In the genomic region with DNA sequence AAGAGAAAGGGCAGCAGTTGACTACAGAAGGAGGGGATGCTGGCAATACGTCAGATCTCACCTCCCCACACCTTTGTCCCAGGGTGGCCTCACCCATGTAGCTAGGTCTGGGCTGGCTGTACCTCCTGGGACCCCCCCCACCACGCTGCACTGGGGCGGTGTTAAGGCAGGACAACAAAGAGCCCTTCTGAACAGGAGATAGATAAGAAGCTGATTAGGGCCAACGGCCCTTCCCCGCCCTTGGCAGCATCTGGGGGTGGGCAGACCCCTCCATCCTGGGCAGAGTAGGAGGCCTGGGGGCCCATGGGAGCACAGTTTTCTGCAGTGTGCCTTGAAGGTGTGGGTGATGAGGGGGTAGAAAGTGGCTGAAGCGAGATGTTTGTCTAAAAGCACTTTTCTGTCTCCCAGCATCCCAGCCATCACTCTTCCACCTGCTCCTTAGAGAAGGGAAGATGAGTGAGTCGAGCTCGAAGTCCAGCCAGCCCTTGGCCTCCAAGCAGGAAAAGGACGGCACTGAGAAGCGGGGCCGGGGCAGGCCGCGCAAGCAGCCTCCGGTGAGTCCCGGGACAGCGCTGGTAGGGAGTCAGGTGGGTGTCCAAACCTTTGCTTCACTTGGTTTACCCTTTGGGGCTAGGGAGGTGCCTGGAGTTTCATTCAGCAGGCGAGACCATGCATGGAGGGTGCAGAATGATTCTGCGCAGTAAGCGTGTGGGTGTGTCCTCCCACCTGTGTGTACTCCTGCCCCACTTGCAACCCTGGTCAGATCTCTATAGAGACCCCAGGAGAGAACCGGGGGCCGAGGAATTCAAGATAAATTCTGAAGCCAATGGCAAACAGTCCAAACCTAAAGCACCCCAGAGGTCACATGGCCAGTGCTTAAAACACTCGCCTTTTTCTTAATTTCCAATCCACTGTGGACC, we compare ENCODE assay signal across 9 cellular contexts. TPM values are rescaled to one million over a fixed set of nuclear protein-coding genes. Genes with fewer than 3 reads are reported as not detected.
DNase-seq lines count a peak whose midpoint lies in the region; ATAC-seq, FAIRE-seq and TF ChIP-seq lines count a peak whose summit lies in the region.
"Had no signal": no experiment of that assay in that cellular context is flagged by ENCODE, and none has a peak within 500 bp of the region (broad histone marks: within the 10 kb centered on the region; RNA-seq: fewer than 3 reads in every experiment).

No MANE protein-coding gene starts in this region.

- no peak overlapping the region for H3K9ac ChIP-seq in kidney (ENCODE audit: low read length in 2 of 2)

- peaks cover 7% of the 10 kb centered on the region; the same call in 2 of the 3 replicates for H3K9me3 Mint-ChIP-seq in GM23338
- no peaks in the 10 kb centered on the region for H3K9me3 Mint-ChIP-seq in activated T-helper 1 cell treated with anti-CD3 and anti-CD28 coated beads, Interleukin-12 subunit alpha, Interleukin-12 subunit beta, Interleukin-2, Interleukin-4 antibody, amounts not matched to agents 30 ng/mL and 10 ng/mL and 1 ng/mL, durations not matched to agents 14 hours and 24 hours and 36 hours

- peaks cover 63% of the 10 kb centered on the region for H3K4me1 Mint-ChIP-seq in GM23338
- peaks cover 73% of the 10 kb centered on the region for H3K4me1 Mint-ChIP-seq in activated T-helper 1 cell treated with anti-CD3 and anti-CD28 coated beads, Interleukin-12 subunit alpha, Interleukin-12 subunit beta, Interleukin-2, Interleukin-4 antibody, amounts not matched to agents 30 ng/mL and 10 ng/mL and 1 ng/mL, durations not matched to agents 14 hours and 24 hours and 36 hours (ENCODE audit: low read depth)

- peaks cover 73% of the 10 kb centered on the region for H3F3A ChIP-seq in GM23338 (replicated peaks; ENCODE audit: low read depth)

- H3K27me3 ChIP-seq in AG04450 (ENCODE audit: control insufficient read depth, insufficient read depth, low read length) (no peaks in the 10 kb centered on the region), GM23338 (ENCODE audit: insufficient read depth) (no peaks in the 10 kb centered on the region)

- peaks cover 71% of the 10 kb centered on the region for H3K79me2 ChIP-seq in GM23338 (replicated peaks; ENCODE audit: insufficient read depth)

- TF ChIP-seq CTCF in AG04450 (IDR thresholded peaks at IDR 0.05; ENCODE audit: low read depth, low read length) = no peak
- TF ChIP-seq CTCF in GM23338 (conservative IDR thresholded peaks at IDR 0.05; ENCODE audit: low read depth in 2 of 2) = no peak
- TF ChIP-seq CTCF in kidney (IDR thresholded peaks at IDR 0.05; ENCODE audit: borderline replicate concordance, extremely low read depth, insufficient read depth) = no peak

- H3K4me1 ChIP-seq in GM23338 (ENCODE audit: insufficient read depth) (peaks cover 55% of the 10 kb centered on the region), kidney (ENCODE audit: control insufficient read depth in 1 of 2, insufficient read depth in 1 of 2, low read depth in 1 of 2, low read length in 2 of 2) (peaks cover 2 to 7% of the 10 kb centered on the region in 2 donors)

- no peaks in the 10 kb centered on the region for H3K9me2 ChIP-seq in GM23338 (ENCODE audit: insufficient read depth)

- intact Hi-C loops in activated T-helper 1 cell treated with anti-CD3 and anti-CD28 coated beads, Interleukin-12 subunit alpha, Interleukin-12 subunit beta, Interleukin-2, Interleukin-4 antibody, amounts not matched to agents 30 ng/mL and 10 ng/mL and 1 ng/mL, durations not matched to agents 14 hours and 24 hours and 36 hours (cut with micrococcal nuclease) = no loop called here
- intact Hi-C loops in kidney (cut with DNase I) = loop anchor here (10.0 kb wide), 1 partner anchor 174 kb away; no protein-coding TSS in a partner anchor

- H3K4me3 Mint-ChIP-seq in GM23338 = peak overlapping the region; percentile 98
- H3K4me3 Mint-ChIP-seq in activated T-helper 1 cell treated with anti-CD3 and anti-CD28 coated beads, Interleukin-12 subunit alpha, Interleukin-12 subunit beta, Interleukin-2, Interleukin-4 antibody, amounts not matched to agents 30 ng/mL and 10 ng/mL and 1 ng/mL, durations not matched to agents 14 hours and 24 hours and 36 hours = peak overlapping the region; percentile 83

- POLR2A ChIA-PET in AG04450 (lab: Yijun Ruan, JAX) = no interaction called here

- H3K36me3 Mint-ChIP-seq in GM23338 (ENCODE audit: low read depth) = peaks cover 75% of the 10 kb centered on the region
- H3K36me3 Mint-ChIP-seq in activated T-helper 1 cell treated with anti-CD3 and anti-CD28 coated beads, Interleukin-12 subunit alpha, Interleukin-12 subunit beta, Interleukin-2, Interleukin-4 antibody, amounts not matched to agents 30 ng/mL and 10 ng/mL and 1 ng/mL, durations not matched to agents 14 hours and 24 hours and 36 hours (ENCODE audit: low read depth) = peaks cover 55% of the 10 kb centered on the region

- ATAC-seq in GM23338 = no peak
- no peak for ATAC-seq in HG02970 (IDR thresholded peaks at IDR 0.05; ENCODE audit: low FRiP score, unreplicated experiment)
- ATAC-seq in GM21619 (IDR thresholded peaks at IDR 0.05; ENCODE audit: unreplicated experiment) = no peak
- ATAC-seq in HG03354 (IDR thresholded peaks at IDR 0.05; ENCODE audit: poor library complexity, severe bottlenecking, unreplicated experiment) = no peak

- peak overlapping the region; percentile 92 for H3K4me2 ChIP-seq in GM23338

- no peak for FAIRE-seq in kidney (lab: Jason Lieb, UNC)

- H3K36me3 ChIP-seq in GM23338 (ENCODE audit: insufficient read depth) = peaks cover 49% of the 10 kb centered on the region
- no peaks in the 10 kb centered on the region for H3K36me3 ChIP-seq in kidney (ENCODE audit: control insufficient read depth in 1 of 2, insufficient read depth in 2 of 2, low read length in 2 of 2)

- DNase-seq in AG04450 (ENCODE audit: low read depth, low spot score) (no peak), GM23338 (ENCODE audit: low spot score) (no peak), kidney (peak; percentile 45), kidney tubule cell (ENCODE audit: low spot score) (no peak)
- no peak for DNase-seq in activated T-helper 1 cell treated with anti-CD3 and anti-CD28 coated beads, Interleukin-12 subunit alpha, Interleukin-12 subunit beta, Interleukin-2, Interleukin-4 antibody, amounts not matched to agents 30 ng/mL and 10 ng/mL and 1 ng/mL, durations not matched to agents 14 hours and 24 hours and 36 hours (ENCODE audit: low spot score)
- DNase-seq: NCI-H2171 had no signal

- peaks cover 59% of the 10 kb centered on the region for H4K20me1 ChIP-seq in GM23338 (replicated peaks; ENCODE audit: insufficient read depth)

- peak overlapping the region; percentile 93 for H3K27ac Mint-ChIP-seq in GM23338
- peak overlapping the region; percentile 36 for H3K27ac Mint-ChIP-seq in activated T-helper 1 cell treated with anti-CD3 and anti-CD28 coated beads, Interleukin-12 subunit alpha, Interleukin-12 subunit beta, Interleukin-2, Interleukin-4 antibody, amounts not matched to agents 30 ng/mL and 10 ng/mL and 1 ng/mL, durations not matched to agents 14 hours and 24 hours and 36 hours

- no peak overlapping the region for H2AFZ ChIP-seq in GM23338

- H3K9me3 ChIP-seq in AG04450 (ENCODE audit: control insufficient read depth, insufficient read depth, low read length) = no peaks in the 10 kb centered on the region; the same call in 1 of the 2 replicates
- H3K9me3 ChIP-seq in kidney (ENCODE audit: control insufficient read depth in 1 of 2, low read length in 2 of 2) = no peaks in the 10 kb centered on the region

- H3K27me3 Mint-ChIP-seq in GM23338 (ENCODE audit: insufficient read depth, low read depth, poor library complexity) = peaks cover 63% of the 10 kb centered on the region
- no peaks in the 10 kb centered on the region for H3K27me3 Mint-ChIP-seq in activated T-helper 1 cell treated with anti-CD3 and anti-CD28 coated beads, Interleukin-12 subunit alpha, Interleukin-12 subunit beta, Interleukin-2, Interleukin-4 antibody, amounts not matched to agents 30 ng/mL and 10 ng/mL and 1 ng/mL, durations not matched to agents 14 hours and 24 hours and 36 hours (ENCODE audit: insufficient read depth)

- H3K27ac ChIP-seq in AG04450 (ENCODE audit: low read depth, low read length) (peak overlapping the region; percentile 39), GM23338 (ENCODE audit: low read depth) (peak overlapping the region; percentile 97), kidney (ENCODE audit: low read depth in 2 of 2, low read length in 2 of 2) (no peak overlapping the region)

- CTCF ChIA-PET in AG04450 (lab: Charles Lee) = interaction anchor here (0.9 kb wide), 1 partner anchor 9 kb away, joined by 3 read pairs; the partner anchor contains the start of gene SMIM29

- H3K4me3 ChIP-seq in AG04450 (ENCODE audit: low read depth, low read length) (peak overlapping the region; percentile 73; the same call in 1 of the 2 replicates), GM23338 (peak overlapping the region; percentile 73), kidney (ENCODE audit: low read length in 2 of 2) (no peak overlapping the region)

RNA-seq across cellular contexts. Expression of gene HMGA1, which starts 3.9 kb away (rescaled TPM):
- polyA plus RNA-seq in AG04450 (2011; rRNA removed) = 142 and 197 TPM in 2 replicates
- 127 and 146 TPM in 2 replicates for polyA minus RNA-seq in AG04450 (2011; rRNA and poly(A)+ RNA removed)
- total RNA-seq in GM23338 (2014; rRNA removed; shearing (Covaris generic)) = 1,700 and 2,052 TPM in 2 replicates
- polyA plus RNA-seq in GM23338 (2016; fragmentation: Nextera tagmentation; extraction: Ambion mirVana) = 1,386 and 1,411 TPM in 2 replicates
- 415 and 438 TPM in 2 replicates for total RNA-seq in activated T-helper 1 cell treated with anti-CD3 and anti-CD28 coated beads, Interleukin-12 subunit alpha, Interleukin-12 subunit beta, Interleukin-2, Interleukin-4 antibody, amounts not matched to agents 30 ng/mL and 10 ng/mL and 1 ng/mL, durations not matched to agents 14 hours and 24 hours and 36 hours
- total RNA-seq in kidney = 46.5 TPM
- 27.1 TPM for polyA plus RNA-seq in kidney (ENCODE audit: insufficient read depth, low read depth, low replicate concordance)

RNA-seq across cellular contexts. Expression of gene SMIM29, which starts 8.2 kb away (rescaled TPM):
- polyA plus RNA-seq in AG04450 (2011; rRNA removed) (11.3 and 17.2 TPM in 2 replicates), GM23338 (2016; fragmentation: Nextera tagmentation; extraction: Ambion mirVana) (15.9 and 17.0 TPM in 2 replicates), kidney (ENCODE audit: insufficient read depth, low read depth, low replicate concordance) (53.5 TPM)
- 12.6 and 16.0 TPM in 2 replicates for polyA minus RNA-seq in AG04450 (2011; rRNA and poly(A)+ RNA removed)
- total RNA-seq in GM23338 (2014; rRNA removed; shearing (Covaris generic)) = 5.0 and 9.0 TPM in 2 replicates
- total RNA-seq in activated T-helper 1 cell treated with anti-CD3 and anti-CD28 coated beads, Interleukin-12 subunit alpha, Interleukin-12 subunit beta, Interleukin-2, Interleukin-4 antibody, amounts not matched to agents 30 ng/mL and 10 ng/mL and 1 ng/mL, durations not matched to agents 14 hours and 24 hours and 36 hours = 14.3 and 15.0 TPM in 2 replicates
- 22.6 TPM for total RNA-seq in kidney

Comparison
In these comparisons a context has a peak if more than half of its experiments do, and no peak if none do; other contexts are left out.
1. H3K27ac ChIP-seq: peak in AG04450 (single experiment) and GM23338 (single experiment); none in kidney (0 of 2).
2. H3K4me3 ChIP-seq: peak in AG04450 (single experiment) and GM23338 (single experiment); none in kidney (0 of 2).